In genomic region chr10:24848169-24848688, GRCh38 we compare ENCODE assay signal across 17 cellular contexts.
DNase-seq lines count a peak whose midpoint lies in the region; ATAC-seq and TF ChIP-seq lines count a peak whose summit lies in the region.
"Had no signal": no experiment of that assay in that cellular context is flagged by ENCODE, and none has a peak within 500 bp of the region (broad histone marks: within the 10 kb centered on the region; RNA-seq: fewer than 3 reads in every experiment).

No MANE protein-coding gene starts in this region.

- H3K36me3 Mint-ChIP-seq in brain (no peaks in the 10 kb centered on the region), osteocyte (ENCODE audit: unreplicated experiment) (no peaks in the 10 kb centered on the region)
- no peaks in the 10 kb centered on the region for H3K36me3 Mint-ChIP-seq in activated naive CD4-positive, alpha-beta T cell treated with anti-CD3 and anti-CD28 coated beads for 36 hours (ENCODE audit: low read depth)
- H3K36me3 Mint-ChIP-seq: CD4-positive, alpha-beta memory T cell had no signal

- H3K27me3 ChIP-seq in foreskin keratinocyte = no peaks in the 10 kb centered on the region

- no peak for ATAC-seq in foreskin keratinocyte
- ATAC-seq in stimulated activated naive CD8-positive, alpha-beta T cell treated with anti-CD3 and anti-CD28 coated beads, Interleukin-15, Interleukin-2, amounts not matched to agents 100 U/mL and 50 U/mL, for 24 hours = no peak
- ATAC-seq: activated CD4-positive, alpha-beta T cell treated with anti-CD3 and anti-CD28 coated beads for 36 hours; activated CD8-positive, alpha-beta memory T cell treated with anti-CD3 and anti-CD28 coated beads, Interleukin-2, amount 10 ng/mL, durations not matched to agents 7 days and 5 days; activated naive CD8-positive, alpha-beta T cell treated with anti-CD3 and anti-CD28 coated beads, Interleukin-2, amount 50 U/mL, for 24 hours had no signal

- H3K4me1 ChIP-seq in foreskin keratinocyte = peaks cover 22% of the 10 kb centered on the region

- TF ChIP-seq CTCF in brain (conservative IDR thresholded peaks at IDR 0.05) (no peak), foreskin keratinocyte (conservative IDR thresholded peaks at IDR 0.05) (no peak), osteocyte (IDR thresholded peaks at IDR 0.05) (no peak)

- H3K9me3 Mint-ChIP-seq in brain = peaks cover 0 to 3% (median 2%) of the 10 kb centered on the region in 5 experiments
- no peaks in the 10 kb centered on the region for H3K9me3 Mint-ChIP-seq in osteocyte (ENCODE audit: unreplicated experiment)
- H3K9me3 Mint-ChIP-seq in activated naive CD4-positive, alpha-beta T cell treated with anti-CD3 and anti-CD28 coated beads for 36 hours = no peaks in the 10 kb centered on the region
- H3K9me3 Mint-ChIP-seq: activated naive CD8-positive, alpha-beta T cell treated with anti-CD3 and anti-CD28 coated beads, Interleukin-2, amount 50 U/mL, for 24 hours had no signal

- H3K27ac Mint-ChIP-seq in brain = peak overlapping the region; percentile 92 to 98 (median 97)
- peak overlapping the region; percentile 83 for H3K27ac Mint-ChIP-seq in osteocyte (ENCODE audit: unreplicated experiment)
- no peak overlapping the region for H3K27ac Mint-ChIP-seq in activated naive CD4-positive, alpha-beta T cell treated with anti-CD3 and anti-CD28 coated beads for 36 hours
- H3K27ac Mint-ChIP-seq: activated CD4-positive, alpha-beta T cell treated with anti-CD3 and anti-CD28 coated beads for 36 hours; activated CD8-positive, alpha-beta memory T cell treated with anti-CD3 and anti-CD28 coated beads, Interleukin-2, amount 10 ng/mL, durations not matched to agents 7 days and 5 days; activated naive CD8-positive, alpha-beta T cell treated with anti-CD3 and anti-CD28 coated beads, Interleukin-2, amount 50 U/mL, for 24 hours; CD4-positive, alpha-beta memory T cell had no signal

- H3K27ac ChIP-seq in foreskin keratinocyte = peak overlapping the region; percentile 88
- H3K27ac ChIP-seq: thoracic aorta had no signal

- intact Hi-C loops in activated naive CD4-positive, alpha-beta T cell treated with anti-CD3 and anti-CD28 coated beads for 36 hours (cut with micrococcal nuclease) = no loop called here

- H3K4me1 Mint-ChIP-seq in brain = peaks cover 72% of the 10 kb centered on the region
- H3K4me1 Mint-ChIP-seq in osteocyte (ENCODE audit: unreplicated experiment) = peaks cover 57% of the 10 kb centered on the region
- H3K4me1 Mint-ChIP-seq in activated naive CD4-positive, alpha-beta T cell treated with anti-CD3 and anti-CD28 coated beads for 36 hours (ENCODE audit: low read depth) = peaks cover 8% of the 10 kb centered on the region
- H3K4me1 Mint-ChIP-seq: activated naive CD8-positive, alpha-beta T cell treated with anti-CD3 and anti-CD28 coated beads, Interleukin-2, amount 50 U/mL, for 24 hours had no signal

- CTCF ChIA-PET in activated naive CD4-positive, alpha-beta T cell treated with anti-CD3 and anti-CD28 coated beads for 36 hours (lab: Charles Lee) = interaction anchor here (0.6 kb wide), 1 partner anchor 55 kb away, joined by 4 read pairs; no protein-coding TSS in a partner anchor

- H3K27me3 Mint-ChIP-seq in brain (peaks cover 4% of the 10 kb centered on the region), osteocyte (ENCODE audit: unreplicated experiment) (no peaks in the 10 kb centered on the region)
- no peaks in the 10 kb centered on the region for H3K27me3 Mint-ChIP-seq in activated naive CD4-positive, alpha-beta T cell treated with anti-CD3 and anti-CD28 coated beads for 36 hours (ENCODE audit: low read depth)
- H3K27me3 Mint-ChIP-seq: activated CD4-positive, alpha-beta T cell treated with anti-CD3 and anti-CD28 coated beads for 36 hours; activated CD8-positive, alpha-beta memory T cell treated with anti-CD3 and anti-CD28 coated beads, Interleukin-2, amount 10 ng/mL, durations not matched to agents 7 days and 5 days; activated naive CD8-positive, alpha-beta T cell treated with anti-CD3 and anti-CD28 coated beads, Interleukin-2, amount 50 U/mL, for 24 hours had no signal

- peak overlapping the region; percentile 58 to 83 (median 75) for H3K4me3 Mint-ChIP-seq in brain
- H3K4me3 Mint-ChIP-seq in osteocyte (ENCODE audit: unreplicated experiment) = peak overlapping the region; percentile 33
- no peak overlapping the region for H3K4me3 Mint-ChIP-seq in activated naive CD4-positive, alpha-beta T cell treated with anti-CD3 and anti-CD28 coated beads for 36 hours
- H3K4me3 Mint-ChIP-seq: activated CD4-positive, alpha-beta T cell treated with anti-CD3 and anti-CD28 coated beads for 36 hours; activated CD8-positive, alpha-beta memory T cell treated with anti-CD3 and anti-CD28 coated beads, Interleukin-2, amount 10 ng/mL, durations not matched to agents 7 days and 5 days; activated naive CD8-positive, alpha-beta T cell treated with anti-CD3 and anti-CD28 coated beads, Interleukin-2, amount 50 U/mL, for 24 hours; CD4-positive, alpha-beta memory T cell had no signal

- DNase-seq in HCEC 1CT = peak; percentile 6
- no peak for DNase-seq in foreskin keratinocyte
- DNase-seq in osteocyte (ENCODE audit: extremely low spot score, unreplicated experiment) = no peak
- DNase-seq in MV-4-11 (lab: John Stamatoyannopoulos, UW) = no peak
- no peak for DNase-seq in activated naive CD4-positive, alpha-beta T cell treated with anti-CD3 and anti-CD28 coated beads for 36 hours
- DNase-seq in GDM1 (lab: John Stamatoyannopoulos, UW) = no peak
- DNase-seq in stimulated activated naive CD8-positive, alpha-beta T cell treated with anti-CD3 and anti-CD28 coated beads, Interleukin-15, Interleukin-2, amounts not matched to agents 100 U/mL and 50 U/mL, for 24 hours = no peak
- DNase-seq: activated CD4-positive, alpha-beta T cell treated with anti-CD3 and anti-CD28 coated beads for 36 hours; activated CD8-positive, alpha-beta memory T cell treated with anti-CD3 and anti-CD28 coated beads, Interleukin-2, amount 10 ng/mL, durations not matched to agents 7 days and 5 days; activated naive CD8-positive, alpha-beta T cell treated with anti-CD3 and anti-CD28 coated beads, Interleukin-2, amount 50 U/mL, for 24 hours; CD4-positive, alpha-beta memory T cell; effector memory CD4-positive, alpha-beta T cell; KG1; NCI-H2029; NCI-H510A had no signal
